In the genomic region with DNA sequence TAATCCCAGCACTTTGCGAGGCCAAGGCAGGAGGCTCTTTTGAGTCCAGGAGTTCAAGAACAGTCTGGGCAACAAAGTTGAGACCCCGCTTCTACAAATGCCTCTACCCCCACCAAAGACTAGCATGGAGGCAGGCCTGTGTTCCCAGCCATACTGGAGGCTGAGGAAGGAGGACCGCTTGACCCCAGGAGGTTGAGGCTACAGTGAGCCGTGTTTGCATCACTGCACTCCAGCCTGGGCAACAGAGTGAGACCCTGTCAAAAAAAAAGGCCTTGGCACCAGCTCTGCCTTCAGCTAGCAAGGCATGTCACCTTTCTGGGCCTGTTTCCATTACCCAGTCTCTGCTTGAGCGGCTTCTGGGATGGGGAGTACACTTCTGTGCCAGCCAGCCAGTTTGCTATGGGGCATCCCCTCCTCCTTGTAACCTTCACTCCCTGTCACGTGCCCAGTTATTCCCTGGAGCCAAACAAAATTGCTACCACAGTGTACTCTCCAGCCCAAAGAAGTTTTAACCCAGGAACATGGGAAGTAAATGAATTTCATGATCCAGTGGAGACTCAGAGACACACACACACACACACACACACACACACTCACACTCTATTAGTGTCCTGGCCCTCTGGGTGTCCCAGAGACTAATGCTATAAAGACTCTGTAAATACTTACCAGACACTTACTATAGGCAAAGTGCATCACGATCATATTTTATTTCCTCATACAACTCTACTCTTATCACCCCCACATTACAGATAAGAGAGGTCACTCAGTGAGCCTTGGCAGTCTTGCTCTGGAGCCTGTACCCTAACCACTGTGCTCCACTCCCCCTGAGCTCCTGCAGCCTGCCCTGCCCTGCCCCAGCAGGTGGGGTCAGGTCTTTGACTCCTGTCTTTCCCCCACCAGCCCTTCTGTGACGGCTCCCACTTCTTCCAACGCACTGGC, we compare ENCODE assay signal across 11 cellular contexts. TPM values are rescaled to one million over a fixed set of nuclear protein-coding genes. Genes with fewer than 3 reads are reported as not detected.
DNase-seq lines count a peak whose midpoint lies in the region; ATAC-seq and TF ChIP-seq lines count a peak whose summit lies in the region.
"Had no signal": no experiment of that assay in that cellular context is flagged by ENCODE, and none has a peak within 500 bp of the region (broad histone marks: within the 10 kb centered on the region; RNA-seq: fewer than 3 reads in every experiment).

No MANE protein-coding gene starts in this region.

- H3K27ac Mint-ChIP-seq in activated CD8-positive, alpha-beta memory T cell treated with anti-CD3 and anti-CD28 coated beads, Interleukin-2, amount 10 ng/mL, durations not matched to agents 7 days and 5 days, result peak overlapping the region; percentile 55
- peak overlapping the region; percentile 69 for H3K27ac Mint-ChIP-seq in activated naive CD8-positive, alpha-beta T cell treated with anti-CD3 and anti-CD28 coated beads for 36 hours
- no peak overlapping the region for H3K27ac Mint-ChIP-seq in glutamatergic neuron (ENCODE audit: unreplicated experiment)

- no peak for TF ChIP-seq CTCF in glutamatergic neuron (IDR thresholded peaks at IDR 0.05; ENCODE audit: partially characterized antibody, unreplicated experiment)

- no peak for DNase-seq in activated CD8-positive, alpha-beta memory T cell treated with anti-CD3 and anti-CD28 coated beads, Interleukin-2, amount 10 ng/mL, durations not matched to agents 7 days and 5 days
- DNase-seq in activated CD8-positive, alpha-beta memory T cell treated with anti-CD3 and anti-CD28 coated beads for 24 hours, result no peak
- DNase-seq in activated naive CD8-positive, alpha-beta T cell treated with anti-CD3 and anti-CD28 coated beads for 36 hours, result no peak
- DNase-seq in left lobe of liver (ENCODE audit: low spot score), result peak; percentile 87
- no peak for DNase-seq in effector CD8-positive, alpha-beta T cell (lab: John Stamatoyannopoulos, UW)
- no peak for DNase-seq in glutamatergic neuron
- DNase-seq: foreskin keratinocyte, NCI-H1930 had no signal

- H3K36me3 ChIP-seq in thymus (ENCODE audit: control insufficient read depth, insufficient read depth), result no peaks in the 10 kb centered on the region
- H3K36me3 ChIP-seq: neutrophil had no signal

- H3K27ac ChIP-seq in thymus (ENCODE audit: low read depth), result peak overlapping the region; percentile 48
- H3K27ac ChIP-seq: foreskin keratinocyte had no signal

- no peak overlapping the region for H3K4me3 ChIP-seq in thymus (ENCODE audit: low read length)

- peaks cover 9% of the 10 kb centered on the region for H3K36me3 Mint-ChIP-seq in activated CD8-positive, alpha-beta memory T cell treated with anti-CD3 and anti-CD28 coated beads, Interleukin-2, amount 10 ng/mL, durations not matched to agents 7 days and 5 days
- H3K36me3 Mint-ChIP-seq in activated naive CD8-positive, alpha-beta T cell treated with anti-CD3 and anti-CD28 coated beads for 36 hours, result peaks cover 26% of the 10 kb centered on the region
- no peaks in the 10 kb centered on the region for H3K36me3 Mint-ChIP-seq in glutamatergic neuron (ENCODE audit: unreplicated experiment)

- peaks cover 25% of the 10 kb centered on the region for H3K4me1 ChIP-seq in thymus (ENCODE audit: control insufficient read depth, insufficient read depth, low read length)
- H3K4me1 ChIP-seq: foreskin keratinocyte had no signal

- H3K9me3 Mint-ChIP-seq in activated CD8-positive, alpha-beta memory T cell treated with anti-CD3 and anti-CD28 coated beads, Interleukin-2, amount 10 ng/mL, durations not matched to agents 7 days and 5 days (ENCODE audit: low read depth), result no peaks in the 10 kb centered on the region
- peaks cover 5% of the 10 kb centered on the region for H3K9me3 Mint-ChIP-seq in activated naive CD8-positive, alpha-beta T cell treated with anti-CD3 and anti-CD28 coated beads for 36 hours
- H3K9me3 Mint-ChIP-seq in glutamatergic neuron (ENCODE audit: unreplicated experiment), result peaks cover 14% of the 10 kb centered on the region

- H3K27me3 ChIP-seq in thymus (ENCODE audit: control insufficient read depth, insufficient read depth), result no peaks in the 10 kb centered on the region
- H3K27me3 ChIP-seq: foreskin keratinocyte had no signal

- WGBS in thymus, result 97% methylated on average over 9 of the region's 9 CpGs

- CTCF ChIA-PET in activated CD8-positive, alpha-beta memory T cell treated with anti-CD3 and anti-CD28 coated beads, Interleukin-2, amount 10 ng/mL, durations not matched to agents 7 days and 5 days (lab: Charles Lee), result interaction anchor here (1.8 to 8.7 kb wide), 7 partner anchors 22 to 174 kb away, joined by 4 to 232 read pairs (median 17); partner anchors contain the start of genes EPOP and MLLT6

- ATAC-seq in activated CD8-positive, alpha-beta memory T cell treated with anti-CD3 and anti-CD28 coated beads, Interleukin-2, amount 10 ng/mL, durations not matched to agents 7 days and 5 days, result no peak
- ATAC-seq in left lobe of liver (peak; percentile 58), GM19455 (IDR thresholded peaks at IDR 0.05; ENCODE audit: unreplicated experiment) (no peak)
- ATAC-seq: foreskin keratinocyte had no signal

- H3K27me3 Mint-ChIP-seq in activated CD8-positive, alpha-beta memory T cell treated with anti-CD3 and anti-CD28 coated beads, Interleukin-2, amount 10 ng/mL, durations not matched to agents 7 days and 5 days, result no peaks in the 10 kb centered on the region
- H3K27me3 Mint-ChIP-seq in activated naive CD8-positive, alpha-beta T cell treated with anti-CD3 and anti-CD28 coated beads for 36 hours, result peaks cover 4% of the 10 kb centered on the region
- H3K27me3 Mint-ChIP-seq in glutamatergic neuron (ENCODE audit: unreplicated experiment), result peaks cover 7% of the 10 kb centered on the region

- no peaks in the 10 kb centered on the region for H3K9me3 ChIP-seq in thymus (ENCODE audit: control insufficient read depth)
- H3K9me3 ChIP-seq: neutrophil had no signal

- peak overlapping the region; percentile 94 for H3K4me3 Mint-ChIP-seq in activated CD8-positive, alpha-beta memory T cell treated with anti-CD3 and anti-CD28 coated beads, Interleukin-2, amount 10 ng/mL, durations not matched to agents 7 days and 5 days
- H3K4me3 Mint-ChIP-seq in activated naive CD8-positive, alpha-beta T cell treated with anti-CD3 and anti-CD28 coated beads for 36 hours, result peak overlapping the region; percentile 93
- H3K4me3 Mint-ChIP-seq in glutamatergic neuron (ENCODE audit: unreplicated experiment), result no peak overlapping the region

- peaks cover 59% of the 10 kb centered on the region for H3K4me1 Mint-ChIP-seq in activated CD8-positive, alpha-beta memory T cell treated with anti-CD3 and anti-CD28 coated beads, Interleukin-2, amount 10 ng/mL, durations not matched to agents 7 days and 5 days
- H3K4me1 Mint-ChIP-seq in activated naive CD8-positive, alpha-beta T cell treated with anti-CD3 and anti-CD28 coated beads for 36 hours, result peaks cover 62% of the 10 kb centered on the region
- no peaks in the 10 kb centered on the region for H3K4me1 Mint-ChIP-seq in glutamatergic neuron (ENCODE audit: low read depth, unreplicated experiment)

RNA-seq across cellular contexts. Expression of gene CISD3, which starts 2.5 kb away (rescaled TPM):
- 10 to 100 TPM; 51.3 to 54.3 TPM for total RNA-seq in activated CD8-positive, alpha-beta memory T cell treated with anti-CD3 and anti-CD28 coated beads, Interleukin-2, amount 10 ng/mL, durations not matched to agents 7 days and 5 days
- 10 to 100 TPM; 54.3 to 57.4 TPM for total RNA-seq in activated naive CD8-positive, alpha-beta T cell treated with anti-CD3 and anti-CD28 coated beads for 36 hours
- 81.9 TPM for total RNA-seq in left lobe of liver
- polyA plus RNA-seq in thymus, result 22.5 TPM
- 3.2 TPM for total RNA-seq in glutamatergic neuron (ENCODE audit: unreplicated experiment)

RNA-seq across cellular contexts. Expression of gene PCGF2, which starts 15.5 kb away (rescaled TPM):
- total RNA-seq in activated CD8-positive, alpha-beta memory T cell treated with anti-CD3 and anti-CD28 coated beads, Interleukin-2, amount 10 ng/mL, durations not matched to agents 7 days and 5 days, result 1 to 10 TPM; 2.1 to 2.5 TPM
- under 1 TPM; 0.40 to 0.74 TPM for total RNA-seq in activated naive CD8-positive, alpha-beta T cell treated with anti-CD3 and anti-CD28 coated beads for 36 hours
- total RNA-seq in left lobe of liver (4.4 TPM), glutamatergic neuron (ENCODE audit: unreplicated experiment) (70.1 TPM)
- polyA plus RNA-seq in thymus, result 12.6 TPM

RNA-seq across cellular contexts. Expression of gene PSMB3, which starts 19.9 kb away (rescaled TPM):
- 100 to 1,000 TPM; 246 to 303 TPM for total RNA-seq in activated CD8-positive, alpha-beta memory T cell treated with anti-CD3 and anti-CD28 coated beads, Interleukin-2, amount 10 ng/mL, durations not matched to agents 7 days and 5 days
- total RNA-seq in activated naive CD8-positive, alpha-beta T cell treated with anti-CD3 and anti-CD28 coated beads for 36 hours, result 100 to 1,000 TPM; 284 to 288 TPM
- total RNA-seq in left lobe of liver (98.2 TPM), glutamatergic neuron (ENCODE audit: unreplicated experiment) (121 TPM)
- polyA plus RNA-seq in thymus, result 206 TPM

RNA-seq across cellular contexts. Expression of gene MLLT6, which starts 27.6 kb away (rescaled TPM):
- 100 to 1,000 TPM; 223 to 247 TPM for total RNA-seq in activated CD8-positive, alpha-beta memory T cell treated with anti-CD3 and anti-CD28 coated beads, Interleukin-2, amount 10 ng/mL, durations not matched to agents 7 days and 5 days
- total RNA-seq in activated naive CD8-positive, alpha-beta T cell treated with anti-CD3 and anti-CD28 coated beads for 36 hours, result 100 to 1,000 TPM; 125 to 130 TPM
- 29.5 TPM for total RNA-seq in left lobe of liver
- polyA plus RNA-seq in thymus, result 124 TPM
- 59.8 TPM for total RNA-seq in glutamatergic neuron (ENCODE audit: unreplicated experiment)

RNA-seq across cellular contexts. Expression of gene EPOP, which starts 57.9 kb away (rescaled TPM):
- 10 to 100 TPM; 10.4 to 20.1 TPM for total RNA-seq in activated CD8-positive, alpha-beta memory T cell treated with anti-CD3 and anti-CD28 coated beads, Interleukin-2, amount 10 ng/mL, durations not matched to agents 7 days and 5 days
- total RNA-seq in activated naive CD8-positive, alpha-beta T cell treated with anti-CD3 and anti-CD28 coated beads for 36 hours, result 10 to 100 TPM; 33.6 to 33.7 TPM
- total RNA-seq in left lobe of liver (2.7 TPM), glutamatergic neuron (ENCODE audit: unreplicated experiment) (2.0 TPM)
- 4.3 TPM for polyA plus RNA-seq in thymus

Comparison
In these comparisons a context has a peak if more than half of its experiments do, and no peak if none do; other contexts are left out.
1. RNA of gene CISD3, which starts 2.5 kb away (total RNA-seq): 81.9 TPM in left lobe of liver (single experiment), 54.3 to 57.4 TPM in activated naive CD8-positive, alpha-beta T cell treated with anti-CD3 and anti-CD28 coated beads for 36 hours and 51.3 to 54.3 TPM in activated CD8-positive, alpha-beta memory T cell treated with anti-CD3 and anti-CD28 coated beads, Interleukin-2, amount 10 ng/mL, durations not matched to agents 7 days and 5 days; 3.2 TPM in glutamatergic neuron (single experiment); every median in the first group is over 10 times any median in the second.
2. RNA of gene PCGF2, which starts 15.5 kb away (total RNA-seq): 70.1 TPM in glutamatergic neuron (single experiment); 4.4 TPM in left lobe of liver (single experiment), 2.1 to 2.5 TPM in activated CD8-positive, alpha-beta memory T cell treated with anti-CD3 and anti-CD28 coated beads, Interleukin-2, amount 10 ng/mL, durations not matched to agents 7 days and 5 days and 0.40 to 0.74 TPM in activated naive CD8-positive, alpha-beta T cell treated with anti-CD3 and anti-CD28 coated beads for 36 hours; every median in the first group is over 10 times any median in the second.